In genomic region chr14:55026793-55027560, GRCh38 we compare ENCODE assay signal across 8 cellular contexts. TPM values are rescaled to one million over a fixed set of nuclear protein-coding genes. Genes with fewer than 3 reads are reported as not detected.
DNase-seq lines count a peak whose midpoint lies in the region; ATAC-seq and TF ChIP-seq lines count a peak whose summit lies in the region.

SOCS4 (plus strand) TSS chr14:55027236; CDS start chr14:55043042, 15,806 bp downstream.
WDHD1 (minus strand) TSS chr14:55027099; CDS start chr14:55026787, 312 bp downstream.

- peaks cover 66% of the 10 kb centered on the region for H3K79me2 ChIP-seq in PC-9 (ENCODE audit: low read depth)

- no peaks in the 10 kb centered on the region for H3K9me2 ChIP-seq in PC-9 (ENCODE audit: insufficient read depth)

- H3K4me3 ChIP-seq in PC-9 (peak within 1 kb of the TSS; percentile 80), mucosa of rectum (ENCODE audit: low read length in 2 of 2) (peak within 1 kb of the TSS; percentile 75 to 97)

- in situ Hi-C loops in KBM-7 (cut with MboI; ENCODE audit: low pct_unique_long_range_greater_than_20kb, low sequenced_read_pairs), result no loop called here

- H3K9me3 ChIP-seq in PC-9 (ENCODE audit: insufficient read depth, low read depth) (no peaks in the 10 kb centered on the region), mucosa of rectum (ENCODE audit: control insufficient read depth in 2 of 2, low read length in 2 of 2) (no peaks in the 10 kb centered on the region)

- TF ChIP-seq POLR2A in erythroblast (IDR thresholded peaks at IDR 0.05; ENCODE audit: low read length), result peak; percentile 97

- H3K4me1 ChIP-seq in PC-9 (replicated peaks; ENCODE audit: insufficient read depth), result peaks cover 26% of the 10 kb centered on the region
- H3K4me1 ChIP-seq in mucosa of rectum (ENCODE audit: control insufficient read depth in 2 of 2, insufficient read depth in 2 of 2, low read length in 2 of 2), result peaks cover 8 to 17% of the 10 kb centered on the region in 2 donors

- peak; percentile 96 for DNase-seq in DMS79 treated with DMSO at 0.1 percent for 48 hours (lab: John Stamatoyannopoulos, UW)
- DNase-seq in KBM-7, result peak; percentile 97
- peak; percentile 83 to 96 for DNase-seq in PC-9
- peak; percentile 96 for DNase-seq in activated T-cell treated with anti-CD3 and anti-CD28 coated beads, Interleukin-2, amount 50 U/mL, for 1 hour
- peak; percentile 97 to 99 for DNase-seq in erythroblast (lab: John Stamatoyannopoulos, UW)
- DNase-seq in stimulated activated CD8-positive, alpha-beta memory T cell treated with anti-CD3 and anti-CD28 coated beads, Interleukin-4, amount 100 ng/mL, for 4 hours (ENCODE audit: low read depth in 2 of 2, low spot score in 1 of 2), result peak; percentile 93 to 95

- intact Hi-C loops in PC-9 (cut with micrococcal nuclease; ENCODE audit: unreplicated experiment), result no loop called here

- peak within 1 kb of the TSS; percentile 99 for H2AFZ ChIP-seq in PC-9

- BruUV-seq in PC-9 (replicated peaks; lab: Mats Ljungman, UMichigan), result no TSS peak

- CTCF ChIA-PET in PC-9 (lab: Charles Lee), result interaction anchor here (0.6 to 1.6 kb wide), 2 partner anchors 25 to 478 kb away, joined by 3 to 5 read pairs; partner anchors contain the start of gene MAPK1IP1L

- POLR2A ChIA-PET in PC-9 (lab: Charles Lee; ENCODE audit: unreplicated experiment), result interaction anchor here (0.6 to 1.4 kb wide), 3 partner anchors 24 to 517 kb away, joined by 3 to 6 read pairs (median 4); partner anchors contain the start of genes CGRRF1, LGALS3 and MAPK1IP1L

- TF ChIP-seq CTCF in PC-9 (conservative IDR thresholded peaks at IDR 0.05), result no peak

- no peaks in the 10 kb centered on the region; the same call in 1 of the 2 replicates for H3F3A ChIP-seq in PC-9 (ENCODE audit: insufficient read depth, low read depth)

- peak within 1 kb of the TSS; percentile 45 for H3K27ac ChIP-seq in PC-9
- H3K27ac ChIP-seq in mucosa of rectum (ENCODE audit: low read depth in 2 of 2, low read length in 2 of 2), result peak within 1 kb of the TSS; percentile 61 to 90

- peaks cover 9% of the 10 kb centered on the region; the same call in 1 of the 2 replicates for H4K20me1 ChIP-seq in PC-9 (ENCODE audit: insufficient read depth)

- H3K36me3 ChIP-seq in PC-9 (ENCODE audit: low read depth) (0 out of 2 replicates have a peak, but pooled peaks cover 4% of the 10 kb centered on the region), mucosa of rectum (ENCODE audit: control insufficient read depth in 2 of 2, insufficient read depth in 2 of 2, low read length in 2 of 2) (no peaks in the 10 kb centered on the region)

- peak within 1 kb of the TSS; percentile 67 to 88 for H3K9ac ChIP-seq in mucosa of rectum (ENCODE audit: low read depth in 1 of 2, low read length in 2 of 2)

- H3K4me2 ChIP-seq in PC-9, result peak within 1 kb of the TSS; percentile 88

- ATAC-seq in GM21723 (IDR thresholded peaks at IDR 0.05; ENCODE audit: unreplicated experiment), result peak; percentile 90

- H3K27me3 ChIP-seq in PC-9 (ENCODE audit: insufficient read depth, low read depth) (no peaks in the 10 kb centered on the region), mucosa of rectum (ENCODE audit: control insufficient read depth in 2 of 2, insufficient read depth in 2 of 2, low read length in 2 of 2) (no peaks in the 10 kb centered on the region)

RNA-seq across cellular contexts. Expression of gene SOCS4, which starts in this region (rescaled TPM):
- total RNA-seq in PC-9 (2021), result 25.3 and 33.4 TPM in 2 replicates

RNA-seq across cellular contexts. Expression of gene WDHD1, which starts in this region (rescaled TPM):
- total RNA-seq in PC-9 (2021), result 27.9 and 34.3 TPM in 2 replicates

Comparison
In these comparisons a context has a peak if more than half of its experiments do, and no peak if none do; other contexts are left out.
1. Peak in every context shown above with its lines: DNase-seq, ATAC-seq, H3K4me3 ChIP-seq and H3K27ac ChIP-seq.